ENCODE assay signal across 32 cellular contexts in genomic region chr2:187935126-187935525, GRCh38.
"Had no signal": no experiment of that assay in that cellular context is flagged by ENCODE, and none has a peak within 500 bp of the region (broad histone marks: within the 10 kb centered on the region; RNA-seq: fewer than 3 reads in every experiment).

No MANE protein-coding gene starts in this region.

- H3K9me3 ChIP-seq: MG63, SJCRH30 had no signal

- DNase-seq: activated CD4-positive, alpha-beta memory T cell treated with anti-CD3 and anti-CD28 coated beads, Interleukin-2, amount 10 ng/mL, durations not matched to agents 7 days and 5 days; activated CD4-positive, alpha-beta T cell treated with anti-CD3 and anti-CD28 coated beads for 1 hour; activated CD4-positive, alpha-beta T cell treated with anti-CD3 and anti-CD28 coated beads for 48 hours; activated CD4-positive, CD25-positive, alpha-beta regulatory T cell; activated CD8-positive, alpha-beta memory T cell treated with anti-CD3 and anti-CD28 coated beads for 24 hours; activated CD8-positive, alpha-beta memory T cell treated with anti-CD3 and anti-CD28 coated beads, Interleukin-2, amount 10 ng/mL, durations not matched to agents 7 days and 5 days; activated CD8-positive, alpha-beta memory T cell treated with anti-CD3 and anti-CD28 coated beads, Interleukin-2, amount 50 U/mL, for 48 hours; activated effector memory CD4-positive, alpha-beta T cell treated with Interleukin-2 at 50 U/mL for 16 hours; activated naive CD4-positive, alpha-beta T cell treated with anti-CD3 and anti-CD28 coated beads, Interleukin-2, amount 10 ng/mL, durations not matched to agents 7 days and 5 days; activated naive CD8-positive, alpha-beta T cell treated with anti-CD3 and anti-CD28 coated beads, Interleukin-2, amount 50 U/mL, for 24 hours; activated T-cell treated with anti-CD3 and anti-CD28 coated beads, Interleukin-2, amount 50 U/mL, for 48 hours; anterior cingulate cortex; Kasumi-1; KG1; MG63; NCI-H1048; NCI-H1105 treated with DMSO at 0.1 percent for 48 hours; NCI-H1436; NCI-H1694; NCI-H1930; NCI-H2081 treated with DMSO at 0.1 percent for 48 hours; NCI-H2171 treated with DMSO at 0.1 percent for 48 hours; NCI-H2227 treated with DMSO at 0.1 percent for 48 hours; NCI-H524 treated with DMSO at 0.1 percent for 48 hours; PC-9; SHP77; SJCRH30; T1000; WERI-Rb-1 had no signal

- H3K27me3 ChIP-seq: cardiac muscle cell, MG63, SJCRH30 had no signal

- H3K27ac ChIP-seq: cardiac muscle cell, PC-9, RWPE1, SJCRH30, SK-N-MC, WERI-Rb-1 had no signal

- ATAC-seq: activated CD8-positive, alpha-beta memory T cell treated with anti-CD3 and anti-CD28 coated beads, Interleukin-2, amount 10 ng/mL, durations not matched to agents 7 days and 5 days; activated naive CD8-positive, alpha-beta T cell treated with anti-CD3 and anti-CD28 coated beads, Interleukin-2, amount 50 U/mL, for 24 hours had no signal

- H2AFZ ChIP-seq: PC-9 had no signal

- H3K4me3 ChIP-seq: cardiac muscle cell, MG63, PC-9, SJCRH30, SK-N-MC had no signal

- H3K4me1 ChIP-seq: SJCRH30 had no signal

- H3K36me3 ChIP-seq: cardiac muscle cell, MG63, SJCRH30, WERI-Rb-1 had no signal

- H3K4me2 ChIP-seq: PC-9 had no signal
